In the genomic region with DNA sequence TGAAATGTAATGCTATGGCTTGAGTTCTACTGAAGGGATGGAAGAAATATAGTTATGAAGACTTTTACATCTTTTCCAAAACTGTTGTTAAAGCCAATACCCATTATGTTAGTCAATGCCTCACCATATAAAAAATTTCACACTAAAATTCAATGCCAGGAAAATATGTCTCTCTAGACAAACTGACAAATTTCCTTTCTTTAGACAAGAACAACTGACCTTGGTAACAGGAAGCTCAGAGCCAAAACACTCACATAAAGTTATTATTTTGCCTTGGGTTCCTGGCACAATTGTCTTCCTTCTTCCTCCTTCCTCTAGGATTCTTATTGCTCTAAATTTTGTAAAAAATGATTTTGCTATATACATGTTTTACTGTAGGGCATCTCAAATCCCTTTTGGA, we compare ENCODE assay signal across 13 cellular contexts. TPM values are rescaled to one million over a fixed set of nuclear protein-coding genes. Genes with fewer than 3 reads are reported as not detected.
DNase-seq lines count a peak whose midpoint lies in the region; FAIRE-seq and TF ChIP-seq lines count a peak whose summit lies in the region.
"Had no signal": no experiment of that assay in that cellular context is flagged by ENCODE, and none has a peak within 500 bp of the region (broad histone marks: within the 10 kb centered on the region; RNA-seq: fewer than 3 reads in every experiment).

No MANE protein-coding gene starts in this region.

- H3K36me3 ChIP-seq in BLaER1 (peaks cover 89% of the 10 kb centered on the region), mesodermal cell (ENCODE audit: control insufficient read depth, insufficient read depth, low read length) (peaks cover 59% of the 10 kb centered on the region)

- peak overlapping the region; percentile 10; the same call in 1 of the 2 replicates for H3K27ac ChIP-seq in BLaER1
- peak overlapping the region; percentile 84 for H3K27ac ChIP-seq in mesodermal cell (ENCODE audit: low read depth, low read length, severe bottlenecking)
- H3K27ac ChIP-seq: C4-2B had no signal

- peaks cover 30% of the 10 kb centered on the region for H3K4me1 ChIP-seq in BLaER1
- peaks cover 19% of the 10 kb centered on the region for H3K4me1 ChIP-seq in mesodermal cell (ENCODE audit: control insufficient read depth, insufficient read depth, low read length, poor library complexity, severe bottlenecking)
- H3K4me1 ChIP-seq: stomach had no signal

- no peak overlapping the region for H3K9ac ChIP-seq in BLaER1

- no peaks in the 10 kb centered on the region for H3K27me3 Mint-ChIP-seq in activated T-helper 2 cell treated with anti-CD3 and anti-CD28 coated beads, Interferon-gamma antibody, Interleukin-2, Interleukin-4, amounts not matched to agents 10 μg/mL and 5 μg/mL and 100 μg/mL, durations not matched to agents 14 hours and 24 hours and 36 hours (ENCODE audit: low read depth)
- H3K27me3 Mint-ChIP-seq in CD14-positive monocyte (ENCODE audit: low read depth in 3 of 3), result no peaks in the 10 kb centered on the region

- H3K4me3 ChIP-seq in BLaER1 (0 out of 2 replicates have a peak overlapping the region, but pooled peaks have one; percentile 17), mesodermal cell (ENCODE audit: extremely low read depth, insufficient read depth, low read length, poor library complexity, severe bottlenecking) (no peak overlapping the region)
- H3K4me3 ChIP-seq: stomach had no signal

- H3K4me2 ChIP-seq in BLaER1, result peak overlapping the region; percentile 64

- H3K36me3 Mint-ChIP-seq in activated T-helper 2 cell treated with anti-CD3 and anti-CD28 coated beads, Interferon-gamma antibody, Interleukin-2, Interleukin-4, amounts not matched to agents 10 μg/mL and 5 μg/mL and 100 μg/mL, durations not matched to agents 14 hours and 24 hours and 36 hours (ENCODE audit: low read depth), result peaks cover 69% of the 10 kb centered on the region
- H3K36me3 Mint-ChIP-seq in CD14-positive monocyte, result peaks cover 71 to 90% of the 10 kb centered on the region in 2 donors

- H3K9me3 Mint-ChIP-seq in activated T-helper 2 cell treated with anti-CD3 and anti-CD28 coated beads, Interferon-gamma antibody, Interleukin-2, Interleukin-4, amounts not matched to agents 10 μg/mL and 5 μg/mL and 100 μg/mL, durations not matched to agents 14 hours and 24 hours and 36 hours, result no peaks in the 10 kb centered on the region
- no peaks in the 10 kb centered on the region for H3K9me3 Mint-ChIP-seq in CD14-positive monocyte

- TF ChIP-seq CTCF in CD14-positive monocyte (IDR thresholded peaks at IDR 0.05), result no peak

- intact Hi-C loops in activated T-helper 2 cell treated with anti-CD3 and anti-CD28 coated beads, Interferon-gamma antibody, Interleukin-2, Interleukin-4, amounts not matched to agents 10 μg/mL and 5 μg/mL and 100 μg/mL, durations not matched to agents 14 hours and 24 hours and 36 hours (cut with micrococcal nuclease), result no loop called here
- intact Hi-C loops in CD14-positive monocyte (cut with micrococcal nuclease), result no loop called here

- peak; percentile 68 for FAIRE-seq in G401.6 (lab: Jason Lieb, UNC)

- H3K4me3 Mint-ChIP-seq in activated T-helper 2 cell treated with anti-CD3 and anti-CD28 coated beads, Interferon-gamma antibody, Interleukin-2, Interleukin-4, amounts not matched to agents 10 μg/mL and 5 μg/mL and 100 μg/mL, durations not matched to agents 14 hours and 24 hours and 36 hours (ENCODE audit: low read depth), result no peak overlapping the region
- H3K4me3 Mint-ChIP-seq in CD14-positive monocyte, result no peak overlapping the region

- H4K20me1 ChIP-seq in BLaER1, result no peaks in the 10 kb centered on the region

- DNase-seq in activated T-helper 2 cell treated with anti-CD3 and anti-CD28 coated beads, Interferon-gamma antibody, Interleukin-2, Interleukin-4, amounts not matched to agents 10 μg/mL and 5 μg/mL and 100 μg/mL, durations not matched to agents 14 hours and 24 hours and 36 hours (ENCODE audit: low spot score), result no peak
- DNase-seq in NCI-H1048 (lab: John Stamatoyannopoulos, UW), result no peak
- no peak for DNase-seq in CD14-positive monocyte (ENCODE audit: low spot score)
- DNase-seq in Ammon's horn (ENCODE audit: low spot score), result no peak
- no peak for DNase-seq in T1000 (lab: John Stamatoyannopoulos, UW)
- DNase-seq: NCI-H187 treated with DMSO at 0.1 percent for 48 hours, NCI-H748 treated with DMSO at 0.1 percent for 48 hours, SHP77, stomach had no signal

- H3K4me1 Mint-ChIP-seq in activated T-helper 2 cell treated with anti-CD3 and anti-CD28 coated beads, Interferon-gamma antibody, Interleukin-2, Interleukin-4, amounts not matched to agents 10 μg/mL and 5 μg/mL and 100 μg/mL, durations not matched to agents 14 hours and 24 hours and 36 hours (ENCODE audit: low read depth), result peaks cover 18% of the 10 kb centered on the region
- no peaks in the 10 kb centered on the region for H3K4me1 Mint-ChIP-seq in CD14-positive monocyte

- H3K9me3 ChIP-seq in BLaER1 (no peaks in the 10 kb centered on the region), mesodermal cell (ENCODE audit: control insufficient read depth, low read length) (no peaks in the 10 kb centered on the region)
- H3K9me3 ChIP-seq: stomach had no signal

- peak overlapping the region; percentile 79 for H3K27ac Mint-ChIP-seq in activated T-helper 2 cell treated with anti-CD3 and anti-CD28 coated beads, Interferon-gamma antibody, Interleukin-2, Interleukin-4, amounts not matched to agents 10 μg/mL and 5 μg/mL and 100 μg/mL, durations not matched to agents 14 hours and 24 hours and 36 hours
- no peak overlapping the region for H3K27ac Mint-ChIP-seq in CD14-positive monocyte

- no peaks in the 10 kb centered on the region for H3K27me3 ChIP-seq in BLaER1
- H3K27me3 ChIP-seq: stomach had no signal

RNA-seq across cellular contexts. Expression of a gene that starts 26.7 kb away (rescaled TPM):
- 45.4 and 47.8 TPM in 2 replicates for total RNA-seq in activated T-helper 2 cell treated with anti-CD3 and anti-CD28 coated beads, Interferon-gamma antibody, Interleukin-2, Interleukin-4, amounts not matched to agents 10 μg/mL and 5 μg/mL and 100 μg/mL, durations not matched to agents 14 hours and 24 hours and 36 hours
- 32.5 TPM for polyA plus RNA-seq in mesodermal cell (2013, experiment 1 of 2)
- polyA plus RNA-seq in mesodermal cell (2013, experiment 2 of 2), result 29.7 TPM
- 10 to 100 TPM; 10.1 to 12.0 TPM for polyA plus RNA-seq in CD14-positive monocyte

RNA-seq across cellular contexts. Expression of a gene that starts 37.5 kb away (rescaled TPM):
- 5.3 and 5.8 TPM in 2 replicates for total RNA-seq in activated T-helper 2 cell treated with anti-CD3 and anti-CD28 coated beads, Interferon-gamma antibody, Interleukin-2, Interleukin-4, amounts not matched to agents 10 μg/mL and 5 μg/mL and 100 μg/mL, durations not matched to agents 14 hours and 24 hours and 36 hours
- 11.9 TPM for polyA plus RNA-seq in mesodermal cell (2013, experiment 1 of 2)
- 9.7 TPM for polyA plus RNA-seq in mesodermal cell (2013, experiment 2 of 2)
- polyA plus RNA-seq in CD14-positive monocyte, result under 1 TPM; 0.80 to 0.83 TPM

RNA-seq across cellular contexts. Expression of a gene that starts 54.0 kb away (rescaled TPM):
- total RNA-seq in activated T-helper 2 cell treated with anti-CD3 and anti-CD28 coated beads, Interferon-gamma antibody, Interleukin-2, Interleukin-4, amounts not matched to agents 10 μg/mL and 5 μg/mL and 100 μg/mL, durations not matched to agents 14 hours and 24 hours and 36 hours, result 39.1 and 39.8 TPM in 2 replicates
- polyA plus RNA-seq in mesodermal cell (2013, experiment 1 of 2), result 187 TPM
- 187 TPM for polyA plus RNA-seq in mesodermal cell (2013, experiment 2 of 2)
- 10 to 100 TPM; 10.8 to 12.1 TPM for polyA plus RNA-seq in CD14-positive monocyte
